35 cellular contexts compared by ENCODE assay signal in the genomic region with DNA sequence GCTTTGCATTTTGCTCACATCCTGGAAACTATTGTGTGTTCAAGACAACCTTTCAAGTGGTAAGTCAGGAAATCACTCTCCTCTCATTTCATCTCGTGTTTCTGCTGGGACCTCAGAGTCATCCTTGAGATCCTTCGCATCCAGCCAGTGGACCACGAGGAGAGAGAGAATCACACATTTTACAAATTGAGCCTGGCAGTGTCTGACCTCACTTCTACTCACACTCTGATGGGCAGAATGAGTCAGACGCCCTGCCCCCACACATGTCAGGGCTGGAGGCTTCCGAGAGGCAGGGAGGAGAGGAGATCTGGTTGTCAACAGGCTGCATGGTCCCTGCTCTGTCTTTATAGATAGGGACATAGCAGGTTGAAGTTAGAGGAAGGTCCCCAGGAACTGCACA.
A peak's percentile ranks its signal among the peaks of the same experiment; 100 is the strongest.
DNase-seq lines count a peak whose midpoint lies in the region; TF ChIP-seq lines count a peak whose summit lies in the region.
"Had no signal": no experiment of that assay in that cellular context is flagged by ENCODE, and none has a peak within 500 bp of the region (broad histone marks: within the 10 kb centered on the region; RNA-seq: fewer than 3 reads in every experiment).

No MANE protein-coding gene starts in this region.

- H3K4me3 Mint-ChIP-seq in neural progenitor cell, result no peak overlapping the region
- H3K4me3 Mint-ChIP-seq: activated naive CD4-positive, alpha-beta T cell treated with anti-CD3 and anti-CD28 coated beads, Interleukin-2, amount 10 ng/mL, durations not matched to agents 7 days and 5 days; HFFc6; IgD-negative memory B cell; natural killer cell had no signal

- H3K4me2 ChIP-seq in neural progenitor cell, result no peak overlapping the region

- H3K9me3 ChIP-seq in neural progenitor cell (ENCODE audit: low read depth), result no peaks in the 10 kb centered on the region
- H3K9me3 ChIP-seq: breast epithelium, esophagus squamous epithelium, mucosa of descending colon, psoas muscle, sigmoid colon, SJSA1, testis had no signal

- H3K9me3 Mint-ChIP-seq in neural progenitor cell, result peaks cover 3% of the 10 kb centered on the region

- H3K9ac ChIP-seq in neural progenitor cell, result no peak overlapping the region
- H3K9ac ChIP-seq: GM23248 had no signal

- no peaks in the 10 kb centered on the region for H4K20me1 ChIP-seq in neural progenitor cell (ENCODE audit: low read depth)

- H3K4me3 ChIP-seq in neural progenitor cell, result no peak overlapping the region
- H3K4me3 ChIP-seq: breast epithelium, esophagus squamous epithelium, GM23248, lung, mucosa of descending colon, psoas muscle, sigmoid colon, SJSA1, testis had no signal

- no peak overlapping the region for H2AFZ ChIP-seq in neural progenitor cell (replicated peaks)
- H2AFZ ChIP-seq: GM23248 had no signal

- H3K27ac Mint-ChIP-seq in neural progenitor cell, result no peak overlapping the region
- H3K27ac Mint-ChIP-seq: activated naive CD4-positive, alpha-beta T cell treated with anti-CD3 and anti-CD28 coated beads, Interleukin-2, amount 10 ng/mL, durations not matched to agents 7 days and 5 days; HFFc6; IgD-negative memory B cell; natural killer cell had no signal

- no peaks in the 10 kb centered on the region for H3K36me3 ChIP-seq in neural progenitor cell
- H3K36me3 ChIP-seq: breast epithelium, esophagus squamous epithelium, sigmoid colon, SJSA1 had no signal

- H3K27ac ChIP-seq in neural progenitor cell, result no peak overlapping the region
- H3K27ac ChIP-seq: breast epithelium, esophagus squamous epithelium, foreskin keratinocyte, GM23248, psoas muscle, RWPE1, sigmoid colon, SJSA1, testis, VCaP had no signal

- H3K27me3 ChIP-seq in neural progenitor cell, result no peaks in the 10 kb centered on the region
- H3K27me3 ChIP-seq: foreskin keratinocyte, sigmoid colon, SJSA1, testis had no signal

- H3K4me1 ChIP-seq in neural progenitor cell, result no peaks in the 10 kb centered on the region
- H3K4me1 ChIP-seq: breast epithelium, esophagus squamous epithelium, foreskin keratinocyte, psoas muscle, sigmoid colon, SJSA1, testis had no signal

- TF ChIP-seq CTCF in neural progenitor cell (IDR thresholded peaks at IDR 0.05), result no peak

- H3K36me3 Mint-ChIP-seq in neural progenitor cell, result no peaks in the 10 kb centered on the region
- H3K36me3 Mint-ChIP-seq: activated naive CD4-positive, alpha-beta T cell treated with anti-CD3 and anti-CD28 coated beads, Interleukin-2, amount 10 ng/mL, durations not matched to agents 7 days and 5 days; IgD-negative memory B cell; natural killer cell had no signal

- peak; percentile 35 for DNase-seq in activated CD4-positive, alpha-beta T cell treated with anti-CD3 and anti-CD28 coated beads for 48 hours
- DNase-seq in activated CD4-positive, alpha-beta T cell treated with anti-CD3 and anti-CD28 coated beads, Interleukin-2, amount 50 U/mL, for 4 hours, result no peak
- DNase-seq in Caki2 (ENCODE audit: low read depth) (peak; percentile 3), RKO (ENCODE audit: low spot score) (peak; percentile 34), kidney tubule cell (ENCODE audit: low spot score) (peak; percentile 20), HCEC 1CT (no peak), neural progenitor cell (ENCODE audit: low spot score) (no peak), NCI-H748 (lab: John Stamatoyannopoulos, UW; ENCODE audit: unreplicated experiment) (no peak)
- DNase-seq: activated naive CD4-positive, alpha-beta T cell treated with anti-CD3 and anti-CD28 coated beads, Interleukin-2, amount 10 ng/mL, durations not matched to agents 7 days and 5 days; DND-41; esophagus squamous epithelium; foreskin keratinocyte; GF-D8; GM23248; head of caudate nucleus; HFFc6; kidney; mucosa of descending colon; natural killer cell; NCI-H1092; NCI-H1694; NCI-H446; NCI-H774; occipital lobe; psoas muscle; sigmoid colon; stimulated activated naive CD4-positive, alpha-beta T cell treated with Interleukin-2 at 50 U/mL for 16 hours; T-helper 9 cell; testis had no signal

- no peaks in the 10 kb centered on the region for H3K79me2 ChIP-seq in neural progenitor cell (ENCODE audit: low read depth)

- in situ Hi-C loops in Caki2 (cut with HindIII; ENCODE audit: low pct_unique_long_range_greater_than_20kb, low sequenced_read_pairs), result no loop called here

- no peaks in the 10 kb centered on the region for H3F3A ChIP-seq in neural progenitor cell (ENCODE audit: low read depth)

- peaks cover 8% of the 10 kb centered on the region for H3K27me3 Mint-ChIP-seq in neural progenitor cell (ENCODE audit: insufficient read depth, low read depth)
- H3K27me3 Mint-ChIP-seq: activated naive CD4-positive, alpha-beta T cell treated with anti-CD3 and anti-CD28 coated beads, Interleukin-2, amount 10 ng/mL, durations not matched to agents 7 days and 5 days had no signal

- H3K4me1 Mint-ChIP-seq in neural progenitor cell, result peaks cover 3% of the 10 kb centered on the region
- H3K4me1 Mint-ChIP-seq: activated naive CD4-positive, alpha-beta T cell treated with anti-CD3 and anti-CD28 coated beads, Interleukin-2, amount 10 ng/mL, durations not matched to agents 7 days and 5 days; IgD-negative memory B cell; natural killer cell had no signal

Comparison
In these comparisons a context has a peak if more than half of its experiments do, and no peak if none do; other contexts are left out.
1. DNase-seq: peak in activated CD4-positive, alpha-beta T cell treated with anti-CD3 and anti-CD28 coated beads for 48 hours (single experiment), Caki2 (single experiment), RKO (single experiment) and kidney tubule cell (single experiment); none in activated CD4-positive, alpha-beta T cell treated with anti-CD3 and anti-CD28 coated beads, Interleukin-2, amount 50 U/mL, for 4 hours (0 of 2), HCEC 1CT (single experiment), neural progenitor cell (single experiment) and NCI-H748 (single experiment).